In genomic region chr2:216671791-216672343, GRCh38 we compare ENCODE assay signal across 16 cellular contexts. TPM values are rescaled to one million over a fixed set of nuclear protein-coding genes. Genes with fewer than 3 reads are reported as not detected.
"Had no signal": no experiment of that assay in that cellular context is flagged by ENCODE, and none has a peak within 500 bp of the region (broad histone marks: within the 10 kb centered on the region; RNA-seq: fewer than 3 reads in every experiment).

No MANE protein-coding gene starts in this region.

- H3K27me3 ChIP-seq: esophagus squamous epithelium, stomach had no signal

- ATAC-seq: activated CD8-positive, alpha-beta memory T cell treated with anti-CD3 and anti-CD28 coated beads, Interleukin-2, amount 10 ng/mL, durations not matched to agents 7 days and 5 days; naive thymus-derived CD4-positive, alpha-beta T cell; T-cell had no signal

- DNase-seq: activated B cell treated with CpG ODN at 0.5 μM for 24 hours; activated CD4-positive, alpha-beta memory T cell treated with anti-CD3 and anti-CD28 coated beads for 36 hours; activated CD4-positive, alpha-beta T cell treated with anti-CD3 and anti-CD28 coated beads for 4 hours; activated CD8-positive, alpha-beta memory T cell treated with anti-CD3 and anti-CD28 coated beads, Interleukin-2, amount 10 ng/mL, durations not matched to agents 7 days and 5 days; effector CD8-positive, alpha-beta T cell; esophagus squamous epithelium; mesenchymal stem cell; naive thymus-derived CD4-positive, alpha-beta T cell; stimulated activated CD4-positive, alpha-beta T cell treated with anti-CD3 and anti-CD28 coated beads, Interleukin-2, amount 100 ng/mL, for 48 hours; stomach; T-cell had no signal

- H3K27me3 Mint-ChIP-seq: activated naive CD8-positive, alpha-beta T cell had no signal

- H3K4me1 ChIP-seq: esophagus squamous epithelium, stomach had no signal

- H3K9me3 Mint-ChIP-seq: activated B cell treated with CpG ODN at 0.5 μM for 24 hours; activated CD4-positive, alpha-beta memory T cell treated with anti-CD3 and anti-CD28 coated beads for 36 hours; dendritic cell treated with granulocyte-macrophage colony-stimulating factor and Interleukin-4, amounts not matched to agents 40 ng/mL and 50 ng/mL, for 4 days; naive thymus-derived CD4-positive, alpha-beta T cell; T-cell; type B pancreatic cell had no signal

- H3K36me3 Mint-ChIP-seq: activated CD4-positive, alpha-beta memory T cell treated with anti-CD3 and anti-CD28 coated beads for 36 hours; activated CD8-positive, alpha-beta memory T cell treated with anti-CD3 and anti-CD28 coated beads, Interleukin-2, amount 10 ng/mL, durations not matched to agents 7 days and 5 days; activated naive CD8-positive, alpha-beta T cell; naive thymus-derived CD4-positive, alpha-beta T cell; T-cell had no signal

- H3K4me3 ChIP-seq: cardiac muscle cell, esophagus squamous epithelium, stomach had no signal

- H3K27ac ChIP-seq: cardiac muscle cell had no signal

- H3K4me3 Mint-ChIP-seq: activated B cell treated with CpG ODN at 0.5 μM for 24 hours; activated CD4-positive, alpha-beta memory T cell treated with anti-CD3 and anti-CD28 coated beads for 36 hours; activated CD8-positive, alpha-beta memory T cell treated with anti-CD3 and anti-CD28 coated beads, Interleukin-2, amount 10 ng/mL, durations not matched to agents 7 days and 5 days; activated naive CD8-positive, alpha-beta T cell; dendritic cell treated with granulocyte-macrophage colony-stimulating factor and Interleukin-4, amounts not matched to agents 40 ng/mL and 50 ng/mL, for 4 days; naive thymus-derived CD4-positive, alpha-beta T cell; T-cell; type B pancreatic cell had no signal

- H3K9me3 ChIP-seq: esophagus squamous epithelium, stomach had no signal

- H3K4me1 Mint-ChIP-seq: activated B cell treated with CpG ODN at 0.5 μM for 24 hours; activated CD8-positive, alpha-beta memory T cell treated with anti-CD3 and anti-CD28 coated beads, Interleukin-2, amount 10 ng/mL, durations not matched to agents 7 days and 5 days; naive thymus-derived CD4-positive, alpha-beta T cell; T-cell had no signal

- H3K27ac Mint-ChIP-seq: activated B cell treated with CpG ODN at 0.5 μM for 24 hours; activated CD4-positive, alpha-beta memory T cell treated with anti-CD3 and anti-CD28 coated beads for 36 hours; activated CD8-positive, alpha-beta memory T cell treated with anti-CD3 and anti-CD28 coated beads, Interleukin-2, amount 10 ng/mL, durations not matched to agents 7 days and 5 days; activated naive CD8-positive, alpha-beta T cell; dendritic cell treated with granulocyte-macrophage colony-stimulating factor and Interleukin-4, amounts not matched to agents 40 ng/mL and 50 ng/mL, for 4 days; naive thymus-derived CD4-positive, alpha-beta T cell; type B pancreatic cell had no signal

RNA-seq across cellular contexts. Expression of gene IGFBP5, which starts 23.5 kb away (rescaled TPM):
- total RNA-seq: activated B cell treated with CpG ODN at 0.5 μM for 24 hours; activated CD4-positive, alpha-beta memory T cell treated with anti-CD3 and anti-CD28 coated beads for 36 hours; endothelial cell of umbilical vein; naive thymus-derived CD4-positive, alpha-beta T cell had no signal
- polyA plus RNA-seq: naive thymus-derived CD4-positive, alpha-beta T cell had no signal

RNA-seq across cellular contexts. Expression of gene IGFBP2, which starts 38.6 kb away (rescaled TPM):
- total RNA-seq: activated B cell treated with CpG ODN at 0.5 μM for 24 hours had no signal
